12 cellular contexts compared by ENCODE assay signal in the genomic region with DNA sequence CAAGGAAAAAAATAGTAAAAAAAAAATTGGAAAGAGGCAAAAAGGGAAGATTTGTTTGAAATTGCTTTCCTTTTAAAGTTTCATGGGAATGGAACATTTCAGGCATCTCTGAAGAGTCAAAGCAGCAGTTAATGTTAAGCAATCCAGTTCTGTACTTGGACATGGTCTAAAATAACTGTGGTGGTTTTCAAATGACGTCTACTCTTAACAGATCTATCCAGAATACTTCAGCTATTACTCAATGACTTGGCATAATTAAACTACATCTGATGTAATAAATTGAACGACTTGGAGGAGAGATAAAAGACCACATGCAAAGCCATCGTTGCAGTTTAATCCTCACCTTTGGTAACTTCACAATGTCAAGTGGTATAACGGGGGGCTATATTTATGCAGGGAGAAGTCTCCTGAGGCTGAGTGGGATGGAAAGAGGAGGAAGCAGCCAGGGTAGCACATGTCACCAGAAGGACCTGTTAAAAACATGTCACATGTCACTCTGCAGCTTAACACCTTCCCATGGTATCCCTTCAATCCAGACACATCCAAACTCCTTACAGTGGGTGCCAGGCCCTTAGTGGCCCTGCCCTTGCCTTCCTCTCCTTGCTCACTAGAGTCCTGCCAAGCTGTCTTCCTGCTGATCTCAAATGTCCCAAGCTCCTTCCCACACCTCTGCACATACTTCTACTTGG.
DNase-seq lines count a peak whose midpoint lies in the region; ATAC-seq and TF ChIP-seq lines count a peak whose summit lies in the region.
"Had no signal": no experiment of that assay in that cellular context is flagged by ENCODE, and none has a peak within 500 bp of the region (broad histone marks: within the 10 kb centered on the region; RNA-seq: fewer than 3 reads in every experiment).

No MANE protein-coding gene starts in this region.

- H3K4me3 ChIP-seq in left ventricle myocardium inferior (no peak overlapping the region), skeletal muscle tissue (ENCODE audit: low read length in 3 of 3) (no peak overlapping the region)

- intact Hi-C loops in left ventricle myocardium inferior (cut with micrococcal nuclease), result no loop called here

- H3K9me3 ChIP-seq in left ventricle myocardium inferior (replicated peaks) (no peaks in the 10 kb centered on the region), skeletal muscle tissue (ENCODE audit: control insufficient read depth in 3 of 3, low read length in 3 of 3) (no peaks in the 10 kb centered on the region)

- H3K27me3 ChIP-seq in left ventricle myocardium inferior (ENCODE audit: low read depth) (no peaks in the 10 kb centered on the region), skeletal muscle tissue (ENCODE audit: control insufficient read depth in 3 of 3, insufficient read depth in 3 of 3, low read length in 3 of 3) (no peaks in the 10 kb centered on the region)

- peak; percentile 65 for DNase-seq in H4 (ENCODE audit: low spot score)
- DNase-seq in amniotic epithelial cell (ENCODE audit: low read depth), result peak; percentile 85
- no peak for DNase-seq in left ventricle myocardium inferior
- no peak for DNase-seq in GOT3 (lab: John Stamatoyannopoulos, UW)
- no peak for DNase-seq in RKO (ENCODE audit: low spot score)
- DNase-seq: H7; MM.1S; natural killer cell; stimulated activated CD4-positive, alpha-beta T cell treated with anti-CD3 and anti-CD28 coated beads, Interleukin-4, amount 100 ng/mL, for 1 hour had no signal

- H3K27ac ChIP-seq in left ventricle myocardium inferior (replicated peaks) (peak overlapping the region; percentile 45), skeletal muscle tissue (ENCODE audit: low read depth, low read length) (peak overlapping the region; percentile 62)

- peak overlapping the region in 1 of 3 donors; percentile 8 for H3K9ac ChIP-seq in skeletal muscle tissue (ENCODE audit: low read depth in 1 of 3, low read length in 3 of 3)

- H3K4me1 ChIP-seq in left ventricle myocardium inferior (peaks cover 17% of the 10 kb centered on the region), skeletal muscle tissue (ENCODE audit: control insufficient read depth in 3 of 3, insufficient read depth in 3 of 3, low read length in 3 of 3) (peaks cover 12 to 15% (median 12%) of the 10 kb centered on the region in 3 donors)

- ATAC-seq in HG02981 (IDR thresholded peaks at IDR 0.05; ENCODE audit: unreplicated experiment), result no peak
- ATAC-seq in HG02642 (IDR thresholded peaks at IDR 0.05; ENCODE audit: poor library complexity, unreplicated experiment), result no peak

- TF ChIP-seq CTCF in left ventricle myocardium inferior (IDR thresholded peaks at IDR 0.05; ENCODE audit: borderline replicate concordance), result no peak

- no peaks in the 10 kb centered on the region for H3K36me3 ChIP-seq in left ventricle myocardium inferior
- H3K36me3 ChIP-seq in skeletal muscle tissue (ENCODE audit: control insufficient read depth in 3 of 3, insufficient read depth in 3 of 3, low read length in 3 of 3), result no peaks in the 10 kb centered on the region

Comparison
In these comparisons a context has a peak if more than half of its experiments do, and no peak if none do; other contexts are left out.
1. DNase-seq: peak in H4 (single experiment) and amniotic epithelial cell (single experiment); none in left ventricle myocardium inferior (single experiment), GOT3 (single experiment) and RKO (single experiment).